14 cellular contexts compared by ENCODE assay signal in genomic region chr10:78267070-78267469, GRCh38.
A peak's percentile ranks its signal among the peaks of the same experiment; 100 is the strongest.
DNase-seq lines count a peak whose midpoint lies in the region; ATAC-seq and TF ChIP-seq lines count a peak whose summit lies in the region.
"Had no signal": no experiment of that assay in that cellular context is flagged by ENCODE, and none has a peak within 500 bp of the region (broad histone marks: within the 10 kb centered on the region; RNA-seq: fewer than 3 reads in every experiment).

No MANE protein-coding gene starts in this region.

- no peak for TF ChIP-seq CTCF in foreskin fibroblast (IDR thresholded peaks at IDR 0.05; ENCODE audit: low read depth, low read length)
- TF ChIP-seq CTCF in sigmoid colon (IDR thresholded peaks at IDR 0.05) = no peak
- no peak for TF ChIP-seq CTCF in suprapubic skin (IDR thresholded peaks at IDR 0.05)

- H3K27me3 ChIP-seq in sigmoid colon = no peaks in the 10 kb centered on the region
- H3K27me3 ChIP-seq in suprapubic skin = no peaks in the 10 kb centered on the region
- H3K27me3 ChIP-seq: ascending aorta had no signal

- no peak overlapping the region for H3K4me3 ChIP-seq in foreskin fibroblast (ENCODE audit: low read depth in 1 of 2, low read length in 2 of 2)
- peak overlapping the region in 3 of 4 donors; percentile 0 to 18 (median 11) for H3K4me3 ChIP-seq in sigmoid colon
- no peak overlapping the region for H3K4me3 ChIP-seq in suprapubic skin
- H3K4me3 ChIP-seq: ascending aorta had no signal

- ATAC-seq in GM18868 (IDR thresholded peaks at IDR 0.05; ENCODE audit: unreplicated experiment) = no peak
- ATAC-seq: activated CD4-positive, alpha-beta T cell treated with anti-CD3 and anti-CD28 coated beads for 36 hours; stimulated activated naive CD8-positive, alpha-beta T cell treated with anti-CD3 and anti-CD28 coated beads, Interleukin-15, Interleukin-2, amounts not matched to agents 100 U/mL and 50 U/mL, for 24 hours; T-cell had no signal

- TF ChIP-seq EP300 in sigmoid colon (IDR thresholded peaks at IDR 0.05) (no peak), suprapubic skin (IDR thresholded peaks at IDR 0.05) (no peak)

- H3K36me3 ChIP-seq in sigmoid colon (no peaks in the 10 kb centered on the region), suprapubic skin (no peaks in the 10 kb centered on the region)
- H3K36me3 ChIP-seq: ascending aorta had no signal

- H3K9me3 ChIP-seq in sigmoid colon (no peaks in the 10 kb centered on the region), suprapubic skin (no peaks in the 10 kb centered on the region)
- H3K9me3 ChIP-seq: ascending aorta had no signal

- DNase-seq in GM03348 (ENCODE audit: low spot score) = peak; percentile 67
- peak; percentile 78 for DNase-seq in NCI-H510A treated with DMSO at 0.1 percent for 48 hours (lab: John Stamatoyannopoulos, UW)
- peak; percentile 20 to 49 for DNase-seq in foreskin fibroblast
- DNase-seq in sigmoid colon = no peak
- DNase-seq in stimulated activated CD8-positive, alpha-beta memory T cell treated with anti-CD3 and anti-CD28 coated beads, Interleukin-4, amount 100 ng/mL, for 48 hours = no peak
- no peak for DNase-seq in suprapubic skin (ENCODE audit: low spot score in 2 of 2)
- DNase-seq: activated CD4-positive, alpha-beta T cell treated with anti-CD3 and anti-CD28 coated beads for 36 hours; hippocampal formation; mammary epithelial cell; NCI-H1105; stimulated activated naive CD8-positive, alpha-beta T cell treated with anti-CD3 and anti-CD28 coated beads, Interleukin-15, Interleukin-2, amounts not matched to agents 100 U/mL and 50 U/mL, for 24 hours; T-cell had no signal

- H3K4me1 ChIP-seq in sigmoid colon (peaks cover 0 to 20% (median 8%) of the 10 kb centered on the region in 4 donors), suprapubic skin (peaks cover 4% of the 10 kb centered on the region)
- H3K4me1 ChIP-seq: ascending aorta had no signal

- TF ChIP-seq POLR2A in sigmoid colon (IDR thresholded peaks at IDR 0.05) (no peak), suprapubic skin (IDR thresholded peaks at IDR 0.05) (no peak)

- intact Hi-C loops in sigmoid colon (cut with DNase I) = no loop called here

- 38 to 59% methylated on average over 4 of the region's 4 CpGs for WGBS in sigmoid colon, 2 donors
- 43% methylated on average over 4 of the region's 4 CpGs for WGBS in suprapubic skin

- H3K27ac ChIP-seq in sigmoid colon (peak overlapping the region; percentile 56 to 83 (median 80)), suprapubic skin (no peak overlapping the region)
- H3K27ac ChIP-seq: ascending aorta had no signal

Comparison
In these comparisons a context has a peak if more than half of its experiments do, and no peak if none do; other contexts are left out.
1. DNase-seq: peak in GM03348 (single experiment), NCI-H510A treated with DMSO at 0.1 percent for 48 hours (single experiment) and foreskin fibroblast (2 of 2); none in sigmoid colon (single experiment), stimulated activated CD8-positive, alpha-beta memory T cell treated with anti-CD3 and anti-CD28 coated beads, Interleukin-4, amount 100 ng/mL, for 48 hours (single experiment) and suprapubic skin (0 of 2).
2. H3K4me3 ChIP-seq: peak in sigmoid colon (3 of 4); none in foreskin fibroblast (0 of 2) and suprapubic skin (single experiment).